Comparison of ENCODE assay signal across 7 cellular contexts in the genomic region with DNA sequence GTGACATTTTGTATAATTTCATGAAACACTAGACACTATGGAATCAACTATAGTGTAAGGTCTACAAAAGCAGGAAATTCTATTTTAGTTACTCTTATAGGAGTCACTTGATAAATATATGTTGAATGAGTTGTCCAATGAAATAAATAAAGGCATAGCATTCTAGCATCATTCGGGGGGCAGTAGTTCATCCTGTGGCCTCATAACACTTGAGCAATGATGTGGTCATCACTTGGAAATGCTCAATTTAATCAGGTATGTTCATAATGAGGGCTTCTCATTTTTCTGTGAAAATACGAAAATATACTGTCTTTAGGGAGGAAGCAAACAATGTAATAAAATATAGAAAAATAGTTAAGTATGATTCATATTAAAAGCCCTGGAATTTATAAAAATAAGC. TPM values are rescaled to one million over a fixed set of nuclear protein-coding genes. Genes with fewer than 3 reads are reported as not detected.
DNase-seq lines count a peak whose midpoint lies in the region; ATAC-seq and TF ChIP-seq lines count a peak whose summit lies in the region.
"Not testable (repeated sequence)": the region's sequence is repeated elsewhere in the genome, so short reads cannot be mapped to it uniquely, and the experiment has no call there.

No MANE protein-coding gene starts in this region.

- not testable (repeated sequence) for H3K9me2 ChIP-seq in GM23248 (ENCODE audit: insufficient read depth)

- not testable (repeated sequence) for H3K36me3 ChIP-seq in GM23248 (ENCODE audit: low read depth); IMR-90 (ENCODE audit: control insufficient read depth, insufficient read depth, low read length); brain microvascular endothelial cell (replicated peaks)

- not testable (repeated sequence) for H2AFZ ChIP-seq in GM23248; IMR-90 (replicated peaks; ENCODE audit: low read length, poor library complexity)

- H3K9me1 ChIP-seq in IMR-90 (ENCODE audit: insufficient read depth, low read length): not testable (repeated sequence)

- not testable (repeated sequence) for H3F3A ChIP-seq in GM23248 (ENCODE audit: insufficient read depth)

- CTCF ChIA-PET in IMR-90 (lab: Yijun Ruan, JAX): not testable (repeated sequence)

- intact Hi-C loops in IMR-90 (cut with micrococcal nuclease): not testable (repeated sequence)

- not testable (repeated sequence) for H3K79me1 ChIP-seq in IMR-90 (ENCODE audit: low read depth in 1 of 2, low read length in 2 of 2)

- not testable (repeated sequence) for H4K8ac ChIP-seq in IMR-90 (ENCODE audit: low read depth in 2 of 2, low read length in 2 of 2)

- 21 to 22% methylated on average over 2 of the region's 2 CpGs for WGBS in GM23248 (ENCODE audit: low coverage in 1 of 2, low lambda C conversion rate in 2 of 2, missing lambda C conversion rate in 2 of 2), 2 experiments
- WGBS in IMR-90 (ENCODE audit: extremely low coverage in 2 of 2, insufficient read length in 1 of 2), 2 experiments: no CpG with 5 or more reads among the region's 2 CpGs

- not testable (repeated sequence) for H2BK120ac ChIP-seq in IMR-90 (ENCODE audit: low read depth, low read length)

- not testable (repeated sequence) for H3K18ac ChIP-seq in IMR-90 (ENCODE audit: low read depth, low read length)

- not testable (repeated sequence) for H2BK15ac ChIP-seq in IMR-90 (ENCODE audit: low read depth, low read length)

- H3K9ac ChIP-seq in GM23248; IMR-90 (ENCODE audit: low read depth, low read length): not testable (repeated sequence)

- not testable (repeated sequence) for H2AK9ac ChIP-seq in IMR-90 (replicated peaks; ENCODE audit: low read depth, low read length, poor library complexity)

- not testable (repeated sequence) for H4K5ac ChIP-seq in IMR-90 (ENCODE audit: low read depth, low read length)

- TF ChIP-seq CTCF in IMR-90 (conservative IDR thresholded peaks at IDR 0.05; ENCODE audit: low read depth, low read length); brain microvascular endothelial cell (IDR thresholded peaks at IDR 0.05; ENCODE audit: low read depth, low read length, missing control alignments): not testable (repeated sequence)

- not testable (repeated sequence) for H3K4me3 ChIP-seq in GM23248; IMR-90 (ENCODE audit: insufficient read depth, low read depth, low read length); brain microvascular endothelial cell (ENCODE audit: low read depth, low read length)

- in situ Hi-C loops in GM23248 (cut with MboI); IMR-90 (cut with MboI; ENCODE audit: low sequenced_read_pairs); brain microvascular endothelial cell (cut with HindIII; ENCODE audit: low pct_ligation_motif_present, low sequenced_read_pairs): not testable (repeated sequence)

- not testable (repeated sequence) for H3K79me2 ChIP-seq in GM23248 (ENCODE audit: insufficient read depth)

- H3K14ac ChIP-seq in IMR-90 (replicated peaks; ENCODE audit: low read depth, low read length): not testable (repeated sequence)

- not testable (repeated sequence) for H3K4me1 ChIP-seq in GM23248 (ENCODE audit: insufficient read depth); IMR-90 (ENCODE audit: control insufficient read depth, insufficient read depth, low read length)

- H3K23ac ChIP-seq in IMR-90 (ENCODE audit: low read depth, low read length): not testable (repeated sequence)

- not testable (repeated sequence) for H3K4ac ChIP-seq in IMR-90 (ENCODE audit: low read depth, low read length)

- DNase-seq in A172 (ENCODE audit: low spot score) (peak; percentile 28), EH (ENCODE audit: low read depth) (peak; percentile 4), GM23248 (peak; percentile 5), IMR-90 (peak; percentile 76), amniotic epithelial cell (ENCODE audit: low read depth) (peak; percentile 5), brain microvascular endothelial cell (peak; percentile 58), iris pigment epithelial cell (ENCODE audit: low read depth) (peak; percentile 36)

- H3K56ac ChIP-seq in IMR-90 (ENCODE audit: extremely low read depth, insufficient read depth, low read length): not testable (repeated sequence)

- POLR2A ChIA-PET in IMR-90 (lab: Charles Lee; ENCODE audit: unreplicated experiment): not testable (repeated sequence)

- not testable (repeated sequence) for TF ChIP-seq RAD21 in IMR-90 (IDR thresholded peaks at IDR 0.05; ENCODE audit: low read length)

- not testable (repeated sequence) for H3K27me3 ChIP-seq in GM23248 (replicated peaks; ENCODE audit: insufficient read depth); IMR-90 (ENCODE audit: control insufficient read depth, insufficient read depth, low read length); brain microvascular endothelial cell (replicated peaks)

- not testable (repeated sequence) for H4K20me1 ChIP-seq in GM23248 (ENCODE audit: insufficient read depth); IMR-90 (ENCODE audit: insufficient read depth, low read length)

- not testable (repeated sequence) for H4K91ac ChIP-seq in IMR-90 (ENCODE audit: insufficient read depth, low read depth, low read length)

- ATAC-seq in IMR-90 (ENCODE audit: low read depth): not testable (repeated sequence)

- H2BK20ac ChIP-seq in IMR-90 (ENCODE audit: low read depth, low read length): not testable (repeated sequence)

- H2BK5ac ChIP-seq in IMR-90 (ENCODE audit: low read depth, low read length, poor library complexity, severe bottlenecking): not testable (repeated sequence)

- not testable (repeated sequence) for H3K27ac ChIP-seq in GM23248; IMR-90 (ENCODE audit: insufficient read depth, low read length); brain microvascular endothelial cell

- dilution Hi-C loops in IMR-90 (cut with HindIII; ENCODE audit: low sequenced_read_pairs, unreplicated experiment): not testable (repeated sequence)

- not testable (repeated sequence) for BruUV-seq in IMR-90 (replicated peaks; lab: Mats Ljungman, UMichigan)

- H3K4me2 ChIP-seq in GM23248 (ENCODE audit: unreplicated experiment); IMR-90 (ENCODE audit: low read depth, low read length): not testable (repeated sequence)

- H2AK5ac ChIP-seq in IMR-90 (ENCODE audit: low read depth, low read length): not testable (repeated sequence)

- not testable (repeated sequence) for TF ChIP-seq POLR2A in IMR-90 (IDR thresholded peaks at IDR 0.05; ENCODE audit: low read depth, low read length)

- H3K9me3 ChIP-seq in GM23248 (ENCODE audit: low read depth); IMR-90 (ENCODE audit: control insufficient read depth, insufficient read depth, low read length): not testable (repeated sequence)

TF ChIP-seq in IMR-90, 13 proteins besides CTCF, POLR2A, EP300 and RAD21:
- TF ChIP-seq CEBPB (IDR thresholded peaks at IDR 0.05; ENCODE audit: low read depth, low read length): 0 out of 2 replicates have a peak, but pooled peaks have one; percentile 35

RNA-seq across cellular contexts. Expression of gene NBPF15, which starts 55.4 kb away (rescaled TPM):
- 23.8 and 25.5 TPM in 2 replicates for total RNA-seq in A172 (2014; rRNA removed; shearing (Covaris generic))
- total RNA-seq in GM23248 (2014; rRNA removed; shearing (Covaris generic)): 32.0 and 65.1 TPM in 2 replicates
- polyA plus RNA-seq in GM23248 (2016; fragmentation: Nextera tagmentation; extraction: Ambion mirVana): 21.4 and 25.2 TPM in 2 replicates
- total RNA-seq in IMR-90 (2012; rRNA removed): 30.3 and 31.0 TPM in 2 replicates
- polyA plus RNA-seq in IMR-90 (2012; rRNA removed): 38.5 and 42.7 TPM in 2 replicates
- 8.0 and 10.4 TPM in 2 replicates for polyA plus RNA-seq in IMR-90 (2012; cell fraction: cytosol; rRNA removed)
- 90.6 and 218 TPM in 2 replicates for polyA plus RNA-seq in IMR-90 (2012; cell fraction: nucleus; rRNA removed; ENCODE audit: low replicate concordance)

Comparison
In these comparisons a context has a peak if more than half of its experiments do, and no peak if none do; other contexts are left out.
1. DNase-seq: peak in every context shown above with its lines; median percentile 76 in IMR-90; 58 in brain microvascular endothelial cell; 36 in iris pigment epithelial cell; 28 in A172; 5 in GM23248; 5 in amniotic epithelial cell; 4 in EH.